ENCODE assay signal across 30 cellular contexts in genomic region chr12:117273091-117273490, GRCh38.
"Had no signal": no experiment of that assay in that cellular context is flagged by ENCODE, and none has a peak within 500 bp of the region (broad histone marks: within the 10 kb centered on the region; RNA-seq: fewer than 3 reads in every experiment).

No MANE protein-coding gene starts in this region.

- H3K27ac ChIP-seq: brain microvascular endothelial cell, esophagus muscularis mucosa, hepatocyte, lower lobe of right lung, neural progenitor cell, parathyroid adenoma, right lobe of liver, tibial nerve, VCaP had no signal

- H3K27me3 ChIP-seq: brain microvascular endothelial cell, hepatocyte, neural progenitor cell, right lobe of liver, tibial nerve had no signal

- DNase-seq: activated CD4-positive, alpha-beta T cell treated with anti-CD3 and anti-CD28 coated beads for 48 hours; activated CD4-positive, alpha-beta T cell treated with anti-CD3 and anti-CD28 coated beads, Interleukin-2, amount 50 U/mL, for 48 hours; activated CD8-positive, alpha-beta memory T cell treated with anti-CD3 and anti-CD28 coated beads for 24 hours; activated gamma-delta T cell treated with Interleukin-2 at 50 U/mL for 16 hours; activated naive CD4-positive, alpha-beta T cell treated with anti-CD3 and anti-CD28 coated beads, Interleukin-2, amount 50 U/mL, for 16 hours; amniotic stem cell; brain microvascular endothelial cell; endodermal cell; foreskin melanocyte; islet precursor cell; lower lobe of right lung; mesenchymal stem cell; natural killer cell; occipital lobe; right lobe of liver; stimulated activated CD4-positive, alpha-beta T cell treated with anti-CD3 and anti-CD28 coated beads, Interleukin-2, amount 100 ng/mL, for 48 hours; stimulated activated naive CD4-positive, alpha-beta T cell treated with Interleukin-2 at 50 U/mL for 16 hours; SW 1271; T-helper 9 cell had no signal

- H3K36me3 ChIP-seq: brain microvascular endothelial cell, esophagus muscularis mucosa, lower lobe of right lung, neural progenitor cell, right lobe of liver, tibial nerve had no signal

- ATAC-seq: activated CD4-positive, CD25-positive, alpha-beta regulatory T cell treated with anti-CD3 and anti-CD28 coated beads, Interleukin-2, amount 50 U/mL, for 24 hours; activated T-helper 17 cell treated with anti-CD3 and anti-CD28 coated beads, Interleukin-2, amount 50 U/mL, for 72 hours; lower lobe of right lung; natural killer cell; right lobe of liver had no signal

- H3K4me1 ChIP-seq: esophagus muscularis mucosa, lower lobe of right lung, neural progenitor cell, parathyroid adenoma, right lobe of liver, tibial nerve had no signal

- H3K4me3 ChIP-seq: esophagus muscularis mucosa, hepatocyte, lower lobe of right lung, neural progenitor cell, right lobe of liver, tibial nerve had no signal

- FAIRE-seq: astrocyte, TTC549, urothelium cell line had no signal

- H3K9me3 ChIP-seq: esophagus muscularis mucosa, lower lobe of right lung, right lobe of liver had no signal
